ENCODE assay signal across 17 cellular contexts in genomic region chr2:1648241-1649102, GRCh38.
DNase-seq lines count a peak whose midpoint lies in the region; ATAC-seq and TF ChIP-seq lines count a peak whose summit lies in the region.
"Had no signal": no experiment of that assay in that cellular context is flagged by ENCODE, and none has a peak within 500 bp of the region (broad histone marks: within the 10 kb centered on the region; RNA-seq: fewer than 3 reads in every experiment).

No MANE protein-coding gene starts in this region.

- no peaks in the 10 kb centered on the region for H4K20me1 ChIP-seq in GM23248 (ENCODE audit: insufficient read depth)

- H3K9me3 ChIP-seq in heart right ventricle (no peaks in the 10 kb centered on the region), subcutaneous abdominal adipose tissue (ENCODE audit: control insufficient read depth in 5 of 5, low read length in 5 of 5) (no peaks in the 10 kb centered on the region), GM23248 (ENCODE audit: low read depth) (no peaks in the 10 kb centered on the region), esophagus muscularis mucosa (no peaks in the 10 kb centered on the region)
- H3K9me3 ChIP-seq: BLaER1 treated with 17β-estradiol and CSF1 and Interleukin-3, amounts not matched to agents 10 nM and 100 nM; Peyer's patch had no signal

- H3F3A ChIP-seq in GM23248 (ENCODE audit: insufficient read depth): peaks cover 21% of the 10 kb centered on the region

- in situ Hi-C loops in GM23248 (cut with MboI): no loop called here

- H3K27me3 ChIP-seq in heart right ventricle (no peaks in the 10 kb centered on the region), subcutaneous abdominal adipose tissue (ENCODE audit: control insufficient read depth in 5 of 5, insufficient read depth in 4 of 5, low read length in 5 of 5) (no peaks in the 10 kb centered on the region), GM23248 (replicated peaks; ENCODE audit: insufficient read depth) (no peaks in the 10 kb centered on the region), esophagus muscularis mucosa (no peaks in the 10 kb centered on the region)
- H3K27me3 ChIP-seq: BLaER1 treated with 17β-estradiol and CSF1 and Interleukin-3, amounts not matched to agents 10 nM and 100 nM; Peyer's patch had no signal

- 97% methylated on average over 67 of the region's 67 CpGs for WGBS in heart right ventricle, 2 donors
- 97 to 98% methylated on average over 63 to 67 of the region's 67 CpGs for WGBS in GM23248 (ENCODE audit: low coverage in 1 of 2, low lambda C conversion rate in 2 of 2, missing lambda C conversion rate in 2 of 2), 2 experiments
- WGBS in esophagus muscularis mucosa: 96% methylated on average over 36 of the region's 67 CpGs

- H3K9ac ChIP-seq in subcutaneous abdominal adipose tissue (ENCODE audit: low read length in 5 of 5): no peak overlapping the region
- H3K9ac ChIP-seq in GM23248: no peak overlapping the region
- H3K9ac ChIP-seq: BLaER1 treated with 17β-estradiol and CSF1 and Interleukin-3, amounts not matched to agents 10 nM and 100 nM; KMS-11 had no signal

- H3K4me2 ChIP-seq in GM23248 (ENCODE audit: unreplicated experiment): no peak overlapping the region
- H3K4me2 ChIP-seq: BLaER1 treated with 17β-estradiol and CSF1 and Interleukin-3, amounts not matched to agents 10 nM and 100 nM; KMS-11 had no signal

- intact Hi-C loops in Right ventricle myocardium inferior (cut with DNase I): no loop called here
- intact Hi-C loops in heart right ventricle (cut with DNase I): loop anchor here in 1 of 10 donors (5.0 kb wide), 1 partner anchor 99 kb away; no protein-coding TSS in a partner anchor
- intact Hi-C loops in esophagus muscularis mucosa (cut with DNase I): no loop called here

- H3K4me3 ChIP-seq in heart right ventricle: no peak overlapping the region
- H3K4me3 ChIP-seq in coronary artery: no peak overlapping the region
- H3K4me3 ChIP-seq in subcutaneous abdominal adipose tissue (ENCODE audit: low read depth in 1 of 5, low read length in 5 of 5): no peak overlapping the region
- no peak overlapping the region for H3K4me3 ChIP-seq in GM23248
- no peak overlapping the region for H3K4me3 ChIP-seq in esophagus muscularis mucosa
- H3K4me3 ChIP-seq: BLaER1 treated with 17β-estradiol and CSF1 and Interleukin-3, amounts not matched to agents 10 nM and 100 nM; Peyer's patch had no signal

- ATAC-seq in Right ventricle myocardium inferior (no peak), heart right ventricle (no peak)

- DNase-seq in Right ventricle myocardium inferior (ENCODE audit: missing footprints) (peak; percentile 68), heart right ventricle (no peak), coronary artery (ENCODE audit: low spot score) (peak; percentile 68), mesenteric fat pad (ENCODE audit: low spot score) (peak; percentile 85), GM23248 (no peak), esophagus muscularis mucosa (ENCODE audit: extremely low spot score) (no peak)
- DNase-seq in central memory CD4-positive, alpha-beta T cell: no peak
- DNase-seq: 8988T, MM.1S, NCI-H187 treated with DMSO at 0.1 percent for 48 hours, NCI-H2171, NCI-H446 treated with DMSO at 0.1 percent for 48 hours, NCI-H748 treated with DMSO at 0.1 percent for 48 hours, Peyer's patch had no signal

- no peak overlapping the region for H2AFZ ChIP-seq in GM23248

- H3K9me2 ChIP-seq in GM23248 (ENCODE audit: insufficient read depth): no peaks in the 10 kb centered on the region

- H3K36me3 ChIP-seq in heart right ventricle (peaks cover 0 to 86% (median 18%) of the 10 kb centered on the region in 9 donors), subcutaneous abdominal adipose tissue (ENCODE audit: control insufficient read depth in 5 of 5, insufficient read depth in 5 of 5, low read length in 5 of 5) (peaks cover 6 to 72% (median 60%) of the 10 kb centered on the region in 5 donors), GM23248 (ENCODE audit: low read depth) (peaks cover 25% of the 10 kb centered on the region; the same call in 1 of the 2 replicates), esophagus muscularis mucosa (peaks cover 27 to 60% (median 49%) of the 10 kb centered on the region in 4 donors)

- peaks cover 29% of the 10 kb centered on the region for H3K79me2 ChIP-seq in GM23248 (ENCODE audit: insufficient read depth)

- TF ChIP-seq CTCF in heart right ventricle (IDR thresholded peaks at IDR 0.05): no peak
- no peak for TF ChIP-seq CTCF in coronary artery (IDR thresholded peaks at IDR 0.05)
- no peak for TF ChIP-seq CTCF in esophagus muscularis mucosa (IDR thresholded peaks at IDR 0.05)

- H3K4me1 ChIP-seq in heart right ventricle: peaks cover 8 to 48% (median 23%) of the 10 kb centered on the region in 9 donors
- peaks cover 14 to 48% (median 36%) of the 10 kb centered on the region in 5 donors for H3K4me1 ChIP-seq in subcutaneous abdominal adipose tissue (ENCODE audit: control insufficient read depth in 5 of 5, insufficient read depth in 5 of 5, low read length in 5 of 5)
- H3K4me1 ChIP-seq in GM23248 (ENCODE audit: insufficient read depth): peaks cover 19% of the 10 kb centered on the region
- peaks cover 27 to 38% (median 34%) of the 10 kb centered on the region in 4 donors for H3K4me1 ChIP-seq in esophagus muscularis mucosa

- TF ChIP-seq EP300 in esophagus muscularis mucosa (IDR thresholded peaks at IDR 0.05): no peak

- no peak overlapping the region for H3K27ac ChIP-seq in heart right ventricle
- no peak overlapping the region for H3K27ac ChIP-seq in coronary artery
- peak overlapping the region; percentile 60 for H3K27ac ChIP-seq in subcutaneous abdominal adipose tissue (ENCODE audit: low read depth, low read length)
- H3K27ac ChIP-seq in GM23248: no peak overlapping the region
- H3K27ac ChIP-seq in esophagus muscularis mucosa (replicated peaks in 1 of 4): no peak overlapping the region
- H3K27ac ChIP-seq: BLaER1 treated with 17β-estradiol and CSF1 and Interleukin-3, amounts not matched to agents 10 nM and 100 nM; KMS-11; Peyer's patch had no signal

- TF ChIP-seq POLR2A in esophagus muscularis mucosa (IDR thresholded peaks at IDR 0.05; ENCODE audit: low read depth): no peak

Comparison
In these comparisons a context has a peak if more than half of its experiments do, and no peak if none do; other contexts are left out.
1. DNase-seq: peak in Right ventricle myocardium inferior (single experiment), coronary artery (single experiment) and mesenteric fat pad (single experiment); none in heart right ventricle (0 of 2), central memory CD4-positive, alpha-beta T cell (single experiment), GM23248 (single experiment) and esophagus muscularis mucosa (single experiment).